8 cellular contexts compared by ENCODE assay signal in genomic region chr3:50336452-50337174, GRCh38. TPM values are rescaled to one million over a fixed set of nuclear protein-coding genes. Genes with fewer than 3 reads are reported as not detected.
DNase-seq lines count a peak whose midpoint lies in the region; ATAC-seq and TF ChIP-seq lines count a peak whose summit lies in the region.

No MANE protein-coding gene starts in this region.

- intact Hi-C loops in uterus (cut with DNase I; ENCODE audit: low total_unique reads) = no loop called here

- no peaks in the 10 kb centered on the region for H3K27me3 ChIP-seq in KMS-11 (ENCODE audit: insufficient read depth, low read depth)
- no peaks in the 10 kb centered on the region for H3K27me3 ChIP-seq in brain microvascular endothelial cell (replicated peaks)
- H3K27me3 ChIP-seq in lung (ENCODE audit: control insufficient read depth, insufficient read depth) = no peaks in the 10 kb centered on the region
- no peaks in the 10 kb centered on the region for H3K27me3 ChIP-seq in uterus

- no peaks in the 10 kb centered on the region for H3K9me3 ChIP-seq in lung (ENCODE audit: control insufficient read depth in 2 of 2, insufficient read depth in 1 of 2, low read length in 1 of 2)
- H3K9me3 ChIP-seq in uterus = no peaks in the 10 kb centered on the region

- H3K9ac ChIP-seq in KMS-11 = peak overlapping the region; percentile 91

- TF ChIP-seq CTCF in GM10266 (IDR thresholded peaks at IDR 0.05; ENCODE audit: control insufficient read depth, insufficient read depth, low read depth, missing control alignments) = no peak
- TF ChIP-seq CTCF in KMS-11 (conservative IDR thresholded peaks at IDR 0.05; ENCODE audit: low read depth, low read length) = no peak
- peak; percentile 1 for TF ChIP-seq CTCF in brain microvascular endothelial cell (IDR thresholded peaks at IDR 0.05; ENCODE audit: low read depth, low read length, missing control alignments)
- no peak for TF ChIP-seq CTCF in lung (IDR thresholded peaks at IDR 0.05; ENCODE audit: control extremely low read depth, extremely low read depth)
- TF ChIP-seq CTCF in uterus (IDR thresholded peaks at IDR 0.05) = no peak

- H3K4me3 ChIP-seq in KMS-11 (IDR thresholded peaks at IDR 0.05; ENCODE audit: insufficient read depth, low read depth, low read length) = peak overlapping the region; percentile 57
- H3K4me3 ChIP-seq in brain microvascular endothelial cell (ENCODE audit: low read depth, low read length) = peak overlapping the region; percentile 79
- H3K4me3 ChIP-seq in lung = peak overlapping the region; percentile 90
- peak overlapping the region; percentile 65 to 79 for H3K4me3 ChIP-seq in uterus

- peaks cover 36% of the 10 kb centered on the region for H3K79me2 ChIP-seq in KMS-11 (ENCODE audit: insufficient read depth, low read depth)

- H3K36me3 ChIP-seq in KMS-11 (ENCODE audit: insufficient read depth) (no peaks in the 10 kb centered on the region), brain microvascular endothelial cell (replicated peaks) (peaks cover 3% of the 10 kb centered on the region), lung (ENCODE audit: control insufficient read depth in 2 of 2, insufficient read depth in 2 of 2, low read length in 2 of 2) (peaks cover 4 to 10% of the 10 kb centered on the region in 2 donors), uterus (no peaks in the 10 kb centered on the region)

- peak overlapping the region; percentile 41 for H2AFZ ChIP-seq in KMS-11 (ENCODE audit: low read depth)

- peak; percentile 21 for ATAC-seq in GM21576 (IDR thresholded peaks at IDR 0.05; ENCODE audit: unreplicated experiment)
- peak; percentile 10 for ATAC-seq in lung (ENCODE audit: insufficient read depth, low FRiP score)

- H3K4me1 ChIP-seq in KMS-11 (ENCODE audit: low read depth, poor library complexity, severe bottlenecking) = no peaks in the 10 kb centered on the region
- H3K4me1 ChIP-seq in lung (ENCODE audit: control insufficient read depth in 2 of 2, insufficient read depth in 2 of 2, low read length in 2 of 2) = peaks cover 10 to 30% of the 10 kb centered on the region in 2 donors
- peaks cover 4 to 6% of the 10 kb centered on the region in 2 donors for H3K4me1 ChIP-seq in uterus

- no peak for TF ChIP-seq POLR2A in uterus (IDR thresholded peaks at IDR 0.05)

- 1 to 3% methylated on average over 26 to 31 of the region's 31 CpGs for WGBS in lung, 2 donors

- in situ Hi-C loops in brain microvascular endothelial cell (cut with HindIII; ENCODE audit: low pct_ligation_motif_present, low sequenced_read_pairs) = no loop called here

- H3K27ac ChIP-seq in KMS-11 (peak overlapping the region; percentile 87), brain microvascular endothelial cell (peak overlapping the region; percentile 94), lung (ENCODE audit: low read depth in 1 of 2, low read length in 1 of 2) (peak overlapping the region; percentile 89 to 96), uterus (peak overlapping the region; percentile 94 to 99)

- H4K20me1 ChIP-seq in KMS-11 (ENCODE audit: insufficient read depth) = no peaks in the 10 kb centered on the region

- peak overlapping the region; percentile 89 for H3K4me2 ChIP-seq in KMS-11

- DNase-seq in GM10266 (ENCODE audit: extremely low spot score) (peak; percentile 37), brain microvascular endothelial cell (no peak), lung (ENCODE audit: low spot score) (no peak), uterus (no peak), HuH-7 (ENCODE audit: low spot score) (no peak), NCI-H187 treated with DMSO at 0.1 percent for 48 hours (lab: John Stamatoyannopoulos, UW) (no peak)

RNA-seq across cellular contexts. Expression of gene RASSF1, which starts 4.0 kb away (rescaled TPM):
- total RNA-seq in lung (10 to 100 TPM; 36.3 to 46.0 TPM), uterus (100 to 1,000 TPM in 1 of 4 donors, 10 to 100 TPM in 3; 42.1 to 114 (median 44.6) TPM)
- 10 to 100 TPM; 38.0 to 59.0 TPM for polyA plus RNA-seq in lung

RNA-seq across cellular contexts. Expression of gene TUSC2, which starts 8.6 kb away (rescaled TPM):
- total RNA-seq in lung = 10 to 100 TPM; 11.1 to 33.4 TPM
- polyA plus RNA-seq in lung = 10 to 100 TPM; 27.6 to 54.5 TPM
- 10 to 100 TPM in 3 of 4 donors, 1 to 10 TPM in 1; 9.0 to 25.1 (median 21.3) TPM for total RNA-seq in uterus

RNA-seq across cellular contexts. Expression of gene ZMYND10, which starts 8.9 kb away (rescaled TPM):
- 100 to 1,000 TPM in 1 of 2 donors, 10 to 100 TPM in 1; 70.8 to 117 TPM for total RNA-seq in lung
- polyA plus RNA-seq in lung = 10 to 100 TPM; 31.4 to 54.1 TPM
- total RNA-seq in uterus = 10 to 100 TPM in 1 of 4 donors, 1 to 10 TPM in 3; 1.5 to 11.4 (median 4.9) TPM

RNA-seq across cellular contexts. Expression of gene NPRL2, which starts 14.0 kb away (rescaled TPM):
- total RNA-seq in lung (10 to 100 TPM; 12.7 to 17.0 TPM), uterus (10 to 100 TPM; 11.8 to 26.2 (median 16.0) TPM)
- polyA plus RNA-seq in lung = 10 to 100 TPM; 17.4 to 21.9 TPM

RNA-seq across cellular contexts. Expression of gene CYB561D2, which starts 14.0 kb away (rescaled TPM):
- 10 to 100 TPM; 18.2 to 33.9 TPM for total RNA-seq in lung
- 10 to 100 TPM; 21.4 to 50.8 TPM for polyA plus RNA-seq in lung
- total RNA-seq in uterus = 10 to 100 TPM in 2 of 4 donors, 1 to 10 TPM in 2; 3.6 to 23.8 (median 11.3) TPM

Comparison
In these comparisons a context has a peak if more than half of its experiments do, and no peak if none do; other contexts are left out.
1. RNA of gene ZMYND10, which starts 8.9 kb away (total RNA-seq): 70.8 to 117 TPM in lung; 1.5 to 11.4 TPM in uterus; every median in the first group is over 4 times any median in the second.
2. Peak in every context shown above with its lines, with median percentiles within 50 percentile points of each other: H3K27ac ChIP-seq and H3K4me3 ChIP-seq.